Comparison of ENCODE assay signal across 8 cellular contexts in the genomic region with DNA sequence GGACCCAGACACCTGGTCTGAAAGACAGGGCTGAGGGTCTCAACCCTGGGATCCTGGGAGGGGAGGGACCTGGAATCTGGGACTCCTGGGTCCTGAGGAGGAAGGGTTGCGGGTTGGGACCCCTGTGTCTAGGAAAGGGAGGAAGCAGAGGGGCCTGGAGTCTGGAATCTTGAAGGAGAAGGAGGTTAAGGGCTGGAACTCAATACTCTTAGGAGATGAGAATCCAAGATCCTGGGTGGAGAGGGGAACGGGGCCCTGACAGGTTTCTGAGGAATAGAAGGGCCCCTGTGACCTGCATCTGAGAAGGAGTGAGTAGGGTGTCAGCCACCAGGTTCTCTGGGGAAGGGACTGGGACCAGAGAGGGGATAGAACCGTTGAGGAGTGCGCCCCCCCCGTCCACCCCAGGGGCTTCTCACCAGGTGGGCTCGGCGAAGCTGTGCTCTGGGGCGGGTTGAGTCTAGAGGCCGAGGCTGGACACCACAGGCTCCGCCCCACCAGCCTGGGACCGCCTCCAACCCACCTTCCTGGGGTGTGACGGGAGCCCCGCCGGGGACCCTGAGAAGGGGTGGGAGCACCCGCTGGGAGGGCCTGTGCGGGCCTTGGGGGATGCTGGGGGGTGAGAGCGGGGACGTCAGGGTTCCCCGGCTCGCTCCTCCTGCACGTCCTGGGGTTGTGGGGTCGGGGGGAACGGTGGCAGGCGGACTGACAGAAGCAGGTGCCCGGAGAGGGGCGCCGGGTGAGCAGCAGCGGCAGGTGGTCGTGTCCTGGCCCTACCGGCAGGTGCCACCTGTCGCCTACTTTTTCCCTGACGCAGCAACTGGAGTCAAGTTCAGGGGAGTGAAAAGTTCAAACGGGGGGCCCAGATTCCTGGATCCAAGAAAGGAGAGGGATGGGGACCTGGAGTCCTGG. TPM values are rescaled to one million over a fixed set of nuclear protein-coding genes. Genes with fewer than 3 reads are reported as not detected.
A peak's percentile ranks its signal among the peaks of the same experiment; 100 is the strongest.
DNase-seq lines count a peak whose midpoint lies in the region; ATAC-seq and TF ChIP-seq lines count a peak whose summit lies in the region.

A gene with protein sequence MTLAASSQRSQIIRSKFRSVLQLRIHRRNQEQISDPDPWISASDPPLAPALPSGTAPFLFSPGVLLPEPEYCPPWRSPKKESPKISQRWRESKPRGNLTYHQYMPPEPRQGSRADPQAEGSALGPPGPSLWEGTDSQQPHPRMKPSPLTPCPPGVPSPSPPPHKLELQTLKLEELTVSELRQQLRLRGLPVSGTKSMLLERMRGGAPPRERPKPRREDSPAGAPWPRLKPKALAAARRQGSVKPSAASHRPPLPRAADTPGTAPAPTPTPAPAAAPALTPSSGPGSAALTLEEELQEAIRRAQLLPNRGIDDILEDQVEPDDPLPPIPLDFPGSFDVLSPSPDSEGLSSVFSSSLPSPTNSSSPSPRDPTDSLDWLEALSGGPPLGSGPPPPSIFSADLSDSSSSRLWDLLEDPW (minus strand): TSS at position 463 of the 909 bp plus-strand sequence. CDS start 694 bp downstream, outside the sequence.

- H3K4me1 Mint-ChIP-seq in central memory CD8-positive, alpha-beta T cell: peaks cover 18% of the 10 kb centered on the region

- H3K9me3 ChIP-seq in A673 (ENCODE audit: low read depth, low read length, poor library complexity, severe bottlenecking): no peaks in the 10 kb centered on the region

- H3K4me3 ChIP-seq in A673 (ENCODE audit: low read depth, low read length, poor library complexity, severe bottlenecking): peak within 1 kb of the TSS; percentile 56
- peak within 1 kb of the TSS; percentile 70 for H3K4me3 ChIP-seq in Jurkat, Clone E6-1 (ENCODE audit: low read length)

- H3K27ac ChIP-seq in A673 (ENCODE audit: low read depth, low read length, poor library complexity, severe bottlenecking): peak within 1 kb of the TSS; percentile 84

- DNase-seq in A673 (ENCODE audit: low spot score) (no peak), myocyte (ENCODE audit: low read depth) (peak; percentile 78), D341Med (ENCODE audit: low spot score) (no peak), NCI-H510A treated with DMSO at 0.1 percent for 48 hours (lab: John Stamatoyannopoulos, UW) (no peak)
- no peak for DNase-seq in Jurkat, Clone E6-1 (ENCODE audit: low read depth, low spot score)
- no peak for DNase-seq in central memory CD8-positive, alpha-beta T cell (ENCODE audit: low spot score in 2 of 2)

- POLR2A ChIA-PET in A673 (lab: Charles Lee; ENCODE audit: low non-redundant PET): no interaction called here

- H3K36me3 ChIP-seq in A673 (ENCODE audit: insufficient read depth, low read length, poor library complexity, severe bottlenecking): no peaks in the 10 kb centered on the region

- H3K9me3 Mint-ChIP-seq in central memory CD8-positive, alpha-beta T cell: no peaks in the 10 kb centered on the region

- H3K27me3 ChIP-seq in A673 (replicated peaks; ENCODE audit: insufficient read depth, low read depth, low read length, poor library complexity): no peaks in the 10 kb centered on the region

- H3K4me3 Mint-ChIP-seq in central memory CD8-positive, alpha-beta T cell: peak within 1 kb of the TSS; percentile 93

- H3K27me3 Mint-ChIP-seq in central memory CD8-positive, alpha-beta T cell: no peaks in the 10 kb centered on the region

- peaks cover 2% of the 10 kb centered on the region for H3K36me3 Mint-ChIP-seq in central memory CD8-positive, alpha-beta T cell (ENCODE audit: insufficient read depth)

- peaks cover 52% of the 10 kb centered on the region for H3K4me1 ChIP-seq in A673 (ENCODE audit: insufficient read depth, low read length, poor library complexity, severe bottlenecking)

- peak within 1 kb of the TSS; percentile 93 for H3K27ac Mint-ChIP-seq in central memory CD8-positive, alpha-beta T cell (ENCODE audit: low read depth)

- no peak for ATAC-seq in central memory CD8-positive, alpha-beta T cell (replicated peaks; ENCODE audit: extremely low read depth, poor library complexity, severe bottlenecking)
- ATAC-seq in HG03135 (IDR thresholded peaks at IDR 0.05; ENCODE audit: unreplicated experiment) (no peak), HG03571 (IDR thresholded peaks at IDR 0.05; ENCODE audit: unreplicated experiment) (no peak)

- no peak for TF ChIP-seq CTCF in A673 (conservative IDR thresholded peaks at IDR 0.05; ENCODE audit: low read depth, low read length)

- BruUV-seq in A673 (replicated peaks; lab: Mats Ljungman, UMichigan): no TSS peak

- intact Hi-C loops in A673 (cut with micrococcal nuclease; ENCODE audit: unreplicated experiment): no loop called here

- CTCF ChIA-PET in A673 (lab: Charles Lee): no interaction called here

RNA-seq across cellular contexts. Expression of the gene that starts here (rescaled TPM):
- total RNA-seq in A673 (2021): 4.7 and 5.9 TPM in 2 replicates
- polyA plus RNA-seq in Jurkat, Clone E6-1 (2012; ENCODE audit: insufficient read depth, insufficient read length): 1.1 TPM
- 8.7 and 16.2 TPM in 2 replicates for total RNA-seq in myocyte
- 4.5 TPM for polyA plus RNA-seq in myocyte (2012)
